2 cellular contexts compared by ENCODE assay signal in genomic region chr5:127084656-127085055, GRCh38.
TF ChIP-seq lines count a peak whose summit lies in the region.

No MANE protein-coding gene starts in this region.

TF ChIP-seq in GM23338, 12 proteins besides CTCF, POLR2A, EP300 and RAD21 (continued from another document):
- TF ChIP-seq ZNF462 (CRISPR knock-in tag; IDR thresholded peaks at IDR 0.05) (no peak), STAT1 (IDR thresholded peaks at IDR 0.05; ENCODE audit: unreplicated experiment) (no peak), EZH2 (IDR thresholded peaks at IDR 0.05; ENCODE audit: low read depth, unreplicated experiment) (no peak)
TF ChIP-seq in GM23338: peak in this region for 0.

TF ChIP-seq in K562, 482 proteins besides CTCF, POLR2A, EP300 and RAD21 (continued from another document and continues in another):
- TF ChIP-seq, protein P1, sequence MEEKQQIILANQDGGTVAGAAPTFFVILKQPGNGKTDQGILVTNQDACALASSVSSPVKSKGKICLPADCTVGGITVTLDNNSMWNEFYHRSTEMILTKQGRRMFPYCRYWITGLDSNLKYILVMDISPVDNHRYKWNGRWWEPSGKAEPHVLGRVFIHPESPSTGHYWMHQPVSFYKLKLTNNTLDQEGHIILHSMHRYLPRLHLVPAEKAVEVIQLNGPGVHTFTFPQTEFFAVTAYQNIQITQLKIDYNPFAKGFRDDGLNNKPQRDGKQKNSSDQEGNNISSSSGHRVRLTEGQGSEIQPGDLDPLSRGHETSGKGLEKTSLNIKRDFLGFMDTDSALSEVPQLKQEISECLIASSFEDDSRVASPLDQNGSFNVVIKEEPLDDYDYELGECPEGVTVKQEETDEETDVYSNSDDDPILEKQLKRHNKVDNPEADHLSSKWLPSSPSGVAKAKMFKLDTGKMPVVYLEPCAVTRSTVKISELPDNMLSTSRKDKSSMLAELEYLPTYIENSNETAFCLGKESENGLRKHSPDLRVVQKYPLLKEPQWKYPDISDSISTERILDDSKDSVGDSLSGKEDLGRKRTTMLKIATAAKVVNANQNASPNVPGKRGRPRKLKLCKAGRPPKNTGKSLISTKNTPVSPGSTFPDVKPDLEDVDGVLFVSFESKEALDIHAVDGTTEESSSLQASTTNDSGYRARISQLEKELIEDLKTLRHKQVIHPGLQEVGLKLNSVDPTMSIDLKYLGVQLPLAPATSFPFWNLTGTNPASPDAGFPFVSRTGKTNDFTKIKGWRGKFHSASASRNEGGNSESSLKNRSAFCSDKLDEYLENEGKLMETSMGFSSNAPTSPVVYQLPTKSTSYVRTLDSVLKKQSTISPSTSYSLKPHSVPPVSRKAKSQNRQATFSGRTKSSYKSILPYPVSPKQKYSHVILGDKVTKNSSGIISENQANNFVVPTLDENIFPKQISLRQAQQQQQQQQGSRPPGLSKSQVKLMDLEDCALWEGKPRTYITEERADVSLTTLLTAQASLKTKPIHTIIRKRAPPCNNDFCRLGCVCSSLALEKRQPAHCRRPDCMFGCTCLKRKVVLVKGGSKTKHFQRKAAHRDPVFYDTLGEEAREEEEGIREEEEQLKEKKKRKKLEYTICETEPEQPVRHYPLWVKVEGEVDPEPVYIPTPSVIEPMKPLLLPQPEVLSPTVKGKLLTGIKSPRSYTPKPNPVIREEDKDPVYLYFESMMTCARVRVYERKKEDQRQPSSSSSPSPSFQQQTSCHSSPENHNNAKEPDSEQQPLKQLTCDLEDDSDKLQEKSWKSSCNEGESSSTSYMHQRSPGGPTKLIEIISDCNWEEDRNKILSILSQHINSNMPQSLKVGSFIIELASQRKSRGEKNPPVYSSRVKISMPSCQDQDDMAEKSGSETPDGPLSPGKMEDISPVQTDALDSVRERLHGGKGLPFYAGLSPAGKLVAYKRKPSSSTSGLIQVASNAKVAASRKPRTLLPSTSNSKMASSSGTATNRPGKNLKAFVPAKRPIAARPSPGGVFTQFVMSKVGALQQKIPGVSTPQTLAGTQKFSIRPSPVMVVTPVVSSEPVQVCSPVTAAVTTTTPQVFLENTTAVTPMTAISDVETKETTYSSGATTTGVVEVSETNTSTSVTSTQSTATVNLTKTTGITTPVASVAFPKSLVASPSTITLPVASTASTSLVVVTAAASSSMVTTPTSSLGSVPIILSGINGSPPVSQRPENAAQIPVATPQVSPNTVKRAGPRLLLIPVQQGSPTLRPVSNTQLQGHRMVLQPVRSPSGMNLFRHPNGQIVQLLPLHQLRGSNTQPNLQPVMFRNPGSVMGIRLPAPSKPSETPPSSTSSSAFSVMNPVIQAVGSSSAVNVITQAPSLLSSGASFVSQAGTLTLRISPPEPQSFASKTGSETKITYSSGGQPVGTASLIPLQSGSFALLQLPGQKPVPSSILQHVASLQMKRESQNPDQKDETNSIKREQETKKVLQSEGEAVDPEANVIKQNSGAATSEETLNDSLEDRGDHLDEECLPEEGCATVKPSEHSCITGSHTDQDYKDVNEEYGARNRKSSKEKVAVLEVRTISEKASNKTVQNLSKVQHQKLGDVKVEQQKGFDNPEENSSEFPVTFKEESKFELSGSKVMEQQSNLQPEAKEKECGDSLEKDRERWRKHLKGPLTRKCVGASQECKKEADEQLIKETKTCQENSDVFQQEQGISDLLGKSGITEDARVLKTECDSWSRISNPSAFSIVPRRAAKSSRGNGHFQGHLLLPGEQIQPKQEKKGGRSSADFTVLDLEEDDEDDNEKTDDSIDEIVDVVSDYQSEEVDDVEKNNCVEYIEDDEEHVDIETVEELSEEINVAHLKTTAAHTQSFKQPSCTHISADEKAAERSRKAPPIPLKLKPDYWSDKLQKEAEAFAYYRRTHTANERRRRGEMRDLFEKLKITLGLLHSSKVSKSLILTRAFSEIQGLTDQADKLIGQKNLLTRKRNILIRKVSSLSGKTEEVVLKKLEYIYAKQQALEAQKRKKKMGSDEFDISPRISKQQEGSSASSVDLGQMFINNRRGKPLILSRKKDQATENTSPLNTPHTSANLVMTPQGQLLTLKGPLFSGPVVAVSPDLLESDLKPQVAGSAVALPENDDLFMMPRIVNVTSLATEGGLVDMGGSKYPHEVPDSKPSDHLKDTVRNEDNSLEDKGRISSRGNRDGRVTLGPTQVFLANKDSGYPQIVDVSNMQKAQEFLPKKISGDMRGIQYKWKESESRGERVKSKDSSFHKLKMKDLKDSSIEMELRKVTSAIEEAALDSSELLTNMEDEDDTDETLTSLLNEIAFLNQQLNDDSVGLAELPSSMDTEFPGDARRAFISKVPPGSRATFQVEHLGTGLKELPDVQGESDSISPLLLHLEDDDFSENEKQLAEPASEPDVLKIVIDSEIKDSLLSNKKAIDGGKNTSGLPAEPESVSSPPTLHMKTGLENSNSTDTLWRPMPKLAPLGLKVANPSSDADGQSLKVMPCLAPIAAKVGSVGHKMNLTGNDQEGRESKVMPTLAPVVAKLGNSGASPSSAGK (IDR thresholded peaks at IDR 0.05) = peak; percentile 68
- TF ChIP-seq, protein P2, sequence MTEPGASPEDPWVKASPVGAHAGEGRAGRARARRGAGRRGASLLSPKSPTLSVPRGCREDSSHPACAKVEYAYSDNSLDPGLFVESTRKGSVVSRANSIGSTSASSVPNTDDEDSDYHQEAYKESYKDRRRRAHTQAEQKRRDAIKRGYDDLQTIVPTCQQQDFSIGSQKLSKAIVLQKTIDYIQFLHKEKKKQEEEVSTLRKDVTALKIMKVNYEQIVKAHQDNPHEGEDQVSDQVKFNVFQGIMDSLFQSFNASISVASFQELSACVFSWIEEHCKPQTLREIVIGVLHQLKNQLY (CRISPR knock-in tag; conservative IDR thresholded peaks at IDR 0.05) = no peak
- TF ChIP-seq MXD1 (CRISPR knock-in tag; IDR thresholded peaks at IDR 0.05; ENCODE audit: borderline replicate concordance, poor library complexity, severe bottlenecking) (no peak), HNRNPLL (IDR thresholded peaks at IDR 0.05; ENCODE audit: low read depth, low read length, poor library complexity, severe bottlenecking) (no peak), BCL6 (CRISPR knock-in tag; IDR thresholded peaks at IDR 0.05) (no peak), ZNF431 (CRISPR knock-in tag; IDR thresholded peaks at IDR 0.05) (no peak), ELF1 (tag; IDR thresholded peaks at IDR 0.05) (peak; percentile 46; the same call in 1 of the 2 replicates), TEAD2 (tag; IDR thresholded peaks at IDR 0.05) (0 out of 2 replicates have a peak, but pooled peaks have one; percentile 9), CEBPG (CRISPR knock-in tag; IDR thresholded peaks at IDR 0.05) (no peak), CEBPG (tag; conservative IDR thresholded peaks at IDR 0.05 in 1 of 2, IDR thresholded peaks at IDR 0.05 in 1 of 2) (no peak), NR4A1 (CRISPR knock-in tag; IDR thresholded peaks at IDR 0.05) (no peak), NR4A1 (tag; IDR thresholded peaks at IDR 0.05) (no peak), HIVEP1 (CRISPR knock-in tag; IDR thresholded peaks at IDR 0.05) (no peak), L3MBTL2 (IDR thresholded peaks at IDR 0.05) (peak; percentile 69; the same call in 1 of the 2 replicates), FUS (optimal IDR thresholded peaks at IDR 0.05; ENCODE audit: low read depth, low read length) (no peak), ZBTB40 (IDR thresholded peaks at IDR 0.05) (no peak), ZBTB40 (CRISPR knock-in tag; IDR thresholded peaks at IDR 0.05) (no peak), MED1 (CRISPR knock-in tag; IDR thresholded peaks at IDR 0.05; ENCODE audit: borderline replicate concordance) (no peak), ARID1B (IDR thresholded peaks at IDR 0.05) (0 out of 2 replicates have a peak, but pooled peaks have one; percentile 11), SFPQ (IDR thresholded peaks at IDR 0.05; ENCODE audit: low read depth, low read length) (no peak), ILK (tag; IDR thresholded peaks at IDR 0.05; ENCODE audit: borderline replicate concordance, low read depth) (no peak), SPI1 (IDR thresholded peaks at IDR 0.05; ENCODE audit: borderline replicate concordance, low read depth, low read length) (peak; percentile 82; the same call in 1 of the 2 replicates), FOXJ2 (tag; IDR thresholded peaks at IDR 0.05) (no peak; the same call in 1 of the 2 replicates), MAZ (CRISPR knock-in tag; conservative IDR thresholded peaks at IDR 0.05 in 1 of 2, IDR thresholded peaks at IDR 0.05 in 1 of 2) (peak in 1 of 2 experiments; percentile 26; a peak in 1 of 4 replicates)
- TF ChIP-seq, protein P3, sequence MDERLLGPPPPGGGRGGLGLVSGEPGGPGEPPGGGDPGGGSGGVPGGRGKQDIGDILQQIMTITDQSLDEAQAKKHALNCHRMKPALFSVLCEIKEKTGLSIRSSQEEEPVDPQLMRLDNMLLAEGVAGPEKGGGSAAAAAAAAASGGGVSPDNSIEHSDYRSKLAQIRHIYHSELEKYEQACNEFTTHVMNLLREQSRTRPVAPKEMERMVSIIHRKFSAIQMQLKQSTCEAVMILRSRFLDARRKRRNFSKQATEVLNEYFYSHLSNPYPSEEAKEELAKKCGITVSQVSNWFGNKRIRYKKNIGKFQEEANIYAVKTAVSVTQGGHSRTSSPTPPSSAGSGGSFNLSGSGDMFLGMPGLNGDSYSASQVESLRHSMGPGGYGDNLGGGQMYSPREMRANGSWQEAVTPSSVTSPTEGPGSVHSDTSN (CRISPR knock-in tag; IDR thresholded peaks at IDR 0.05; ENCODE audit: low read depth) = no peak
- TF ChIP-seq, protein P3 (tag; conservative IDR thresholded peaks at IDR 0.05; ENCODE audit: low read depth) = no peak
